ENCODE assay signal across 9 cellular contexts in genomic region chr1:234214911-234215892, GRCh38.
DNase-seq lines count a peak whose midpoint lies in the region; ATAC-seq and TF ChIP-seq lines count a peak whose summit lies in the region.
"Had no signal": no experiment of that assay in that cellular context is flagged by ENCODE, and none has a peak within 500 bp of the region (broad histone marks: within the 10 kb centered on the region; RNA-seq: fewer than 3 reads in every experiment).

No MANE protein-coding gene starts in this region.

- peaks cover 34% of the 10 kb centered on the region for H3K27me3 ChIP-seq in iPS-20b (ENCODE audit: insufficient read depth, low read length)
- H3K27me3 ChIP-seq in stomach: peaks cover 9 to 58% (median 26%) of the 10 kb centered on the region in 3 donors

- ATAC-seq in GM19324 (IDR thresholded peaks at IDR 0.05; ENCODE audit: low FRiP score, unreplicated experiment): no peak

- H3K4me3 ChIP-seq in iPS-20b (ENCODE audit: low read length) (peak overlapping the region; percentile 79), stomach (peak overlapping the region; percentile 43 to 53 (median 48))

- peak overlapping the region; percentile 42 for H3K27ac Mint-ChIP-seq in activated CD4-positive, alpha-beta T cell treated with anti-CD3 and anti-CD28 coated beads, Interleukin-2, amount 10 ng/mL, durations not matched to agents 7 days and 5 days
- no peak overlapping the region for H3K27ac Mint-ChIP-seq in activated naive CD8-positive, alpha-beta T cell
- H3K27ac Mint-ChIP-seq: activated B cell treated with CpG ODN at 0.5 μM for 24 hours had no signal

- intact Hi-C loops in stomach (cut with DNase I; ENCODE audit: low total_unique reads): no loop called here

- CTCF ChIA-PET in activated CD4-positive, alpha-beta T cell treated with anti-CD3 and anti-CD28 coated beads, Interleukin-2, amount 10 ng/mL, durations not matched to agents 7 days and 5 days (lab: Charles Lee): interaction anchor here (0.7 to 1.6 kb wide), 6 partner anchors 11 to 95 kb away, joined by 3 to 8 read pairs (median 4); no protein-coding TSS in a partner anchor

- peaks cover under 1% of the 10 kb centered on the region for H3K9me3 Mint-ChIP-seq in activated CD4-positive, alpha-beta T cell treated with anti-CD3 and anti-CD28 coated beads, Interleukin-2, amount 10 ng/mL, durations not matched to agents 7 days and 5 days
- no peaks in the 10 kb centered on the region for H3K9me3 Mint-ChIP-seq in activated naive CD8-positive, alpha-beta T cell (ENCODE audit: low read depth)

- no peak for DNase-seq in activated CD4-positive, alpha-beta T cell treated with anti-CD3 and anti-CD28 coated beads, Interleukin-2, amount 10 ng/mL, durations not matched to agents 7 days and 5 days
- no peak for DNase-seq in activated CD4-positive, alpha-beta T cell treated with anti-CD3 and anti-CD28 coated beads for 1 hour
- peak; percentile 64 for DNase-seq in stomach
- DNase-seq in activated CD4-positive, CD25-positive, alpha-beta regulatory T cell (lab: John Stamatoyannopoulos, UW): no peak
- no peak for DNase-seq in GOT3 (lab: John Stamatoyannopoulos, UW)
- DNase-seq: activated B cell treated with CpG ODN at 0.5 μM for 24 hours had no signal

- TF ChIP-seq EP300 in stomach (IDR thresholded peaks at IDR 0.05): no peak

- no peak for TF ChIP-seq CTCF in stomach (IDR thresholded peaks at IDR 0.05)

- no peaks in the 10 kb centered on the region for H3K9me3 ChIP-seq in iPS-20b (ENCODE audit: insufficient read depth, low read depth, low read length)
- no peaks in the 10 kb centered on the region for H3K9me3 ChIP-seq in stomach

- peaks cover 38% of the 10 kb centered on the region for H3K4me1 Mint-ChIP-seq in activated CD4-positive, alpha-beta T cell treated with anti-CD3 and anti-CD28 coated beads, Interleukin-2, amount 10 ng/mL, durations not matched to agents 7 days and 5 days
- H3K4me1 Mint-ChIP-seq in activated naive CD8-positive, alpha-beta T cell (ENCODE audit: low read depth): peaks cover 22% of the 10 kb centered on the region

- POLR2A ChIA-PET in activated CD4-positive, alpha-beta T cell treated with anti-CD3 and anti-CD28 coated beads, Interleukin-2, amount 10 ng/mL, durations not matched to agents 7 days and 5 days (lab: Charles Lee): no interaction called here

- H3K27ac ChIP-seq in iPS-20b (ENCODE audit: low read length) (no peak overlapping the region), stomach (peak overlapping the region in 3 of 5 donors; percentile 35 to 50 (median 38))

- no peaks in the 10 kb centered on the region for H3K36me3 ChIP-seq in iPS-20b (ENCODE audit: insufficient read depth, low read depth, low read length)
- no peaks in the 10 kb centered on the region for H3K36me3 ChIP-seq in stomach

- peak overlapping the region; percentile 45; the same call in 1 of the 2 replicates for H3K9ac ChIP-seq in iPS-20b (ENCODE audit: low read depth, low read length)

- no peak for TF ChIP-seq POLR2A in stomach (IDR thresholded peaks at IDR 0.05)

- H3K36me3 Mint-ChIP-seq in activated CD4-positive, alpha-beta T cell treated with anti-CD3 and anti-CD28 coated beads, Interleukin-2, amount 10 ng/mL, durations not matched to agents 7 days and 5 days (ENCODE audit: low read depth): peaks cover 2% of the 10 kb centered on the region
- no peaks in the 10 kb centered on the region for H3K36me3 Mint-ChIP-seq in activated naive CD8-positive, alpha-beta T cell

- H3K27me3 Mint-ChIP-seq in activated CD4-positive, alpha-beta T cell treated with anti-CD3 and anti-CD28 coated beads, Interleukin-2, amount 10 ng/mL, durations not matched to agents 7 days and 5 days: peaks cover 10% of the 10 kb centered on the region
- H3K27me3 Mint-ChIP-seq in activated naive CD8-positive, alpha-beta T cell: peaks cover 13% of the 10 kb centered on the region

- peak overlapping the region; percentile 61 for H3K4me3 Mint-ChIP-seq in activated CD4-positive, alpha-beta T cell treated with anti-CD3 and anti-CD28 coated beads, Interleukin-2, amount 10 ng/mL, durations not matched to agents 7 days and 5 days
- peak overlapping the region; percentile 51 for H3K4me3 Mint-ChIP-seq in activated naive CD8-positive, alpha-beta T cell
- H3K4me3 Mint-ChIP-seq: activated B cell treated with CpG ODN at 0.5 μM for 24 hours had no signal

- 28 to 47% (median 30%) methylated on average over 18 to 20 of the region's 20 CpGs for whole genome bisulfite sequencing in stomach, 5 donors

- peaks cover 5% of the 10 kb centered on the region; the same call in 1 of the 2 replicates for H3K4me1 ChIP-seq in iPS-20b (ENCODE audit: insufficient read depth, low read length)
- peaks cover 11 to 29% (median 19%) of the 10 kb centered on the region in 4 donors for H3K4me1 ChIP-seq in stomach
